ENCODE assay signal across 13 cellular contexts in the genomic region with DNA sequence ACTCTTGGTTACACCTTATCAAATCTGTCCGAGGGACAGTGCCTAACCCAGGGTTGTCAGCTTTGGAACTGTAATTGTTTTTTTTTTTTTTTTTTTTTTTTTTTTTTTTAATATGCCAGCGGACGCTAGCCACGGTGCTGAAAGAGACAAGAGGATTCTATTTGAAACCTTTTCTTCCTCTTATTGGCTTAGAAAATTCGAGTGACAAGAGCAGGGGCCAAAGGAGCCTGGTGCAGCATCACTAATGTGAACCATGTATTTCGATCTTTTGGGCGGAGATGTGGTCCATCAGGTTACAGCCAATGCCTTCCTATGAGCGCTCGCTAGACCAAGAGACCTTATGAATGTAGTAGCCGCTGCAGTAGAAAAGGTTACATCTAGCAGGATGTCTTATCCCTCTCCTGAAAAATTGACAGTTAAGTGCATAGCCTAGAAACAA. TPM values are rescaled to one million over a fixed set of nuclear protein-coding genes. Genes with fewer than 3 reads are reported as not detected.
DNase-seq lines count a peak whose midpoint lies in the region; ATAC-seq and TF ChIP-seq lines count a peak whose summit lies in the region.
"Had no signal": no experiment of that assay in that cellular context is flagged by ENCODE, and none has a peak within 500 bp of the region (broad histone marks: within the 10 kb centered on the region; RNA-seq: fewer than 3 reads in every experiment).

No MANE protein-coding gene starts in this region.

- H3K27ac ChIP-seq in CD8-positive, alpha-beta T cell (ENCODE audit: low read depth, low read length) = no peak overlapping the region
- H3K27ac ChIP-seq: thoracic aorta had no signal

- H3K36me3 Mint-ChIP-seq in endothelial cell (ENCODE audit: low read depth, unreplicated experiment) = no peaks in the 10 kb centered on the region
- no peaks in the 10 kb centered on the region for H3K36me3 Mint-ChIP-seq in CD8-positive, alpha-beta T cell

- peaks cover 6% of the 10 kb centered on the region for H3K27me3 Mint-ChIP-seq in endothelial cell (ENCODE audit: unreplicated experiment)
- H3K27me3 Mint-ChIP-seq in CD8-positive, alpha-beta T cell (ENCODE audit: low read depth) = peaks cover 19% of the 10 kb centered on the region

- H3K36me3 ChIP-seq in H7 (replicated peaks; ENCODE audit: control insufficient read depth, insufficient read depth, low read length) = no peaks in the 10 kb centered on the region
- no peaks in the 10 kb centered on the region for H3K36me3 ChIP-seq in CD8-positive, alpha-beta T cell (ENCODE audit: insufficient read depth, low read length)
- H3K36me3 ChIP-seq: thoracic aorta had no signal

- no peak for ATAC-seq in GM21526 (IDR thresholded peaks at IDR 0.05; ENCODE audit: low FRiP score, unreplicated experiment)
- ATAC-seq in CD8-positive, alpha-beta T cell = no peak
- ATAC-seq in GM19395 (IDR thresholded peaks at IDR 0.05; ENCODE audit: unreplicated experiment) = no peak
- ATAC-seq: naive thymus-derived CD8-positive, alpha-beta T cell had no signal

- H3K4me1 ChIP-seq in CD8-positive, alpha-beta T cell (ENCODE audit: insufficient read depth, low read length) = no peaks in the 10 kb centered on the region

- H3K9me3 Mint-ChIP-seq in endothelial cell (ENCODE audit: unreplicated experiment) = no peaks in the 10 kb centered on the region
- no peaks in the 10 kb centered on the region for H3K9me3 Mint-ChIP-seq in CD8-positive, alpha-beta T cell

- H3K4me1 Mint-ChIP-seq in endothelial cell (ENCODE audit: unreplicated experiment) = peaks cover 12% of the 10 kb centered on the region
- H3K4me1 Mint-ChIP-seq in CD8-positive, alpha-beta T cell (ENCODE audit: low read depth) = no peaks in the 10 kb centered on the region
- H3K4me1 Mint-ChIP-seq: naive thymus-derived CD8-positive, alpha-beta T cell had no signal

- no peak for TF ChIP-seq CTCF in endothelial cell (IDR thresholded peaks at IDR 0.05; ENCODE audit: unreplicated experiment)
- no peak for TF ChIP-seq CTCF in CD8-positive, alpha-beta T cell (IDR thresholded peaks at IDR 0.05)

- H3K4me3 Mint-ChIP-seq in endothelial cell (ENCODE audit: unreplicated experiment) = no peak overlapping the region
- H3K4me3 Mint-ChIP-seq in CD8-positive, alpha-beta T cell = no peak overlapping the region
- H3K4me3 Mint-ChIP-seq: HFFc6; naive thymus-derived CD8-positive, alpha-beta T cell had no signal

- POLR2A ChIA-PET in CD8-positive, alpha-beta T cell (lab: Charles Lee) = no interaction called here

- DNase-seq in H7 (peak; percentile 58), NCI-H460 (ENCODE audit: extremely low read depth, low read depth) (peak; percentile 2), endothelial cell (ENCODE audit: low spot score) (peak; percentile 17), pons (ENCODE audit: low spot score) (peak; percentile 6)
- DNase-seq in activated CD4-positive, alpha-beta T cell treated with anti-CD3 and anti-CD28 coated beads for 48 hours = no peak
- DNase-seq in CD8-positive, alpha-beta T cell = no peak
- DNase-seq: central memory CD4-positive, alpha-beta T cell; HFFc6; naive thymus-derived CD8-positive, alpha-beta T cell; NCI-H446 treated with DMSO at 0.1 percent for 48 hours had no signal

- no peak overlapping the region; the same call in 1 of the 2 replicates for H3K4me3 ChIP-seq in H7 (ENCODE audit: insufficient read depth, low read depth, low read length)
- no peak overlapping the region for H3K4me3 ChIP-seq in CD8-positive, alpha-beta T cell (ENCODE audit: low read depth, low read length)

- intact Hi-C loops in CD8-positive, alpha-beta T cell (cut with DNase I, micrococcal nuclease) = no loop called here

- no peaks in the 10 kb centered on the region for H3K9me3 ChIP-seq in CD8-positive, alpha-beta T cell (ENCODE audit: low read length)
- H3K9me3 ChIP-seq: thoracic aorta had no signal

- H3K27ac Mint-ChIP-seq in endothelial cell (ENCODE audit: unreplicated experiment) = no peak overlapping the region
- H3K27ac Mint-ChIP-seq in CD8-positive, alpha-beta T cell = no peak overlapping the region
- H3K27ac Mint-ChIP-seq: HFFc6; naive thymus-derived CD8-positive, alpha-beta T cell had no signal

- H3K27me3 ChIP-seq in H7 (ENCODE audit: control insufficient read depth, insufficient read depth, low read length) = peaks cover 10% of the 10 kb centered on the region
- H3K27me3 ChIP-seq in CD8-positive, alpha-beta T cell (ENCODE audit: insufficient read depth, low read length) = no peaks in the 10 kb centered on the region

- CTCF ChIA-PET in CD8-positive, alpha-beta T cell (lab: Charles Lee) = no interaction called here

RNA-seq across cellular contexts. Expression of a gene that starts 0.9 kb away (rescaled TPM):
- 0.59 and 0.85 TPM in 2 replicates for total RNA-seq in H7 (2014; rRNA removed; shearing (Covaris generic))
- total RNA-seq in NCI-H460 (2014; rRNA removed; shearing (Covaris generic)) = 0.64 and 0.78 TPM in 2 replicates
- 0.40 TPM in 1 of 2 replicates, not detected in the other for polyA plus RNA-seq in NCI-H460 (2014; cell fraction: nucleus; rRNA removed)
- total RNA-seq in endothelial cell (ENCODE audit: unreplicated experiment) = 0.33 TPM
- total RNA-seq in CD8-positive, alpha-beta T cell = not detected
- total RNA-seq: naive thymus-derived CD8-positive, alpha-beta T cell had no signal
- polyA plus RNA-seq: naive thymus-derived CD8-positive, alpha-beta T cell had no signal

Comparison
In these comparisons a context has a peak if more than half of its experiments do, and no peak if none do; other contexts are left out.
1. DNase-seq: peak in H7 (single experiment), NCI-H460 (single experiment), endothelial cell (single experiment) and pons (single experiment); none in activated CD4-positive, alpha-beta T cell treated with anti-CD3 and anti-CD28 coated beads for 48 hours (single experiment) and CD8-positive, alpha-beta T cell (0 of 7).